In the genomic region with DNA sequence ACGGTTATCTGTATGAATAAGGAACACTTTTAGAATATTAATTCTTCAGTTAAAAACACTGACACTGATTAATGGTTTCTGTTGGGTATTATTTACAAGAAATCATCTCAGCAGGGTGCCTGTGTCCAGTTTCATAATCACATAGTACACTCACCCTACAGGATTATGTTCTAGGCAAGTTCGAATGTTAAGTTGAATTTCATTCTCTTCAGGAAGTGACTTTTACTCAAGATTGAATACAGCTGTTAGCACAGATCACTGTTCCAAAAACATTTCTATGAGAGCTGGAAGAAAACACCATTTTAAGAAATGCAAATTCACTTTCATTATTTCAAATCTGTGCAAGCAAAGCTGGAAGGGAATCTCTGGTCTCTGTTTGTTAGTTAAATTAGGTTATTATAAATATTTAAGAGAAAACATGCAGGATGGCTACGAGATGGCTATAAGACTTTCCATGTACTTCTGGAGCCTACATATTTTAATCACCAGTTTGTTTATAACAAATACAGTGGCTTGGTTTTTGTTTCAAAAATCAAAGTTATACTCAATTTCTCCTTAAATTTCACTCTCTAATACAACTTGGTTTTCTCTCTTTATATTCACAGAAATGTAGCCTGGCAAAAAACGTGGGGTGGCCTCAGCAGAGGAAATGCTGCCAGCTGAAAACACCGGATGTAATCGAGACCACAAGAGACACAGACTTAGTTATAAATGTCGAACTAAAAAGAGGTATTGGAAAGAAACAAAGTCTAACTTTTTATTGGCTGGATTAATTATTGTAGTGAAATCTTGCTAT, we compare ENCODE assay signal across 8 cellular contexts.
DNase-seq lines count a peak whose midpoint lies in the region; ATAC-seq and TF ChIP-seq lines count a peak whose summit lies in the region.

No MANE protein-coding gene starts in this region.

- intact Hi-C loops in ascending aorta (cut with DNase I) = loop anchor here (5.0 kb wide), 3 partner anchors 64 to 539 kb away; partner anchors contain the start of gene RBMS1
- intact Hi-C loops in vagina (cut with DNase I) = no loop called here

- peak overlapping the region; percentile 77 to 89 for H3K27ac ChIP-seq in ascending aorta
- peak overlapping the region; percentile 68 for H3K27ac ChIP-seq in vagina

- H3K36me3 ChIP-seq in ascending aorta = no peaks in the 10 kb centered on the region
- no peaks in the 10 kb centered on the region for H3K36me3 ChIP-seq in vagina

- no peaks in the 10 kb centered on the region for H3K9me3 Mint-ChIP-seq in memory B cell

- H3K4me3 ChIP-seq in ascending aorta (peak overlapping the region; percentile 21 to 55), vagina (peak overlapping the region; percentile 17)

- H3K9me3 ChIP-seq in ascending aorta (peaks cover 0 to 7% of the 10 kb centered on the region in 2 donors), vagina (no peaks in the 10 kb centered on the region)

- DNase-seq in RPMI7951 (ENCODE audit: low read depth) = peak; percentile 80
- DNase-seq in ascending aorta (ENCODE audit: low spot score in 2 of 2) = no peak
- no peak for DNase-seq in memory B cell (ENCODE audit: low spot score in 2 of 2)
- no peak for DNase-seq in vagina (ENCODE audit: extremely low spot score in 2 of 2)
- DNase-seq in kidney tubule cell (ENCODE audit: low spot score) = no peak
- DNase-seq in NCI-H2029 (lab: John Stamatoyannopoulos, UW) = no peak

- ATAC-seq in GM18505 (IDR thresholded peaks at IDR 0.05; ENCODE audit: unreplicated experiment) (peak; percentile 68), HG02763 (IDR thresholded peaks at IDR 0.05; ENCODE audit: unreplicated experiment) (peak; percentile 59), memory B cell (ENCODE audit: low read depth) (peak; percentile 71)

- peak overlapping the region; percentile 63 for H3K4me3 Mint-ChIP-seq in memory B cell

- H3K27me3 ChIP-seq in ascending aorta = no peaks in the 10 kb centered on the region
- H3K27me3 ChIP-seq in vagina = no peaks in the 10 kb centered on the region

- no peaks in the 10 kb centered on the region for H3K36me3 Mint-ChIP-seq in memory B cell

- TF ChIP-seq POLR2A in GM18505 (IDR thresholded peaks at IDR 0.05; ENCODE audit: borderline replicate concordance, extremely low read depth, insufficient read depth, insufficient read length) (no peak), vagina (IDR thresholded peaks at IDR 0.05) (no peak)

- no peak for TF ChIP-seq CTCF in ascending aorta (IDR thresholded peaks at IDR 0.05)
- no peak for TF ChIP-seq CTCF in vagina (IDR thresholded peaks at IDR 0.05)

- H3K4me1 Mint-ChIP-seq in memory B cell = peaks cover 22% of the 10 kb centered on the region

- peaks cover 6% of the 10 kb centered on the region for H3K27me3 Mint-ChIP-seq in memory B cell

- no peak overlapping the region for H3K27ac Mint-ChIP-seq in memory B cell

- peaks cover 3 to 18% of the 10 kb centered on the region in 2 donors for H3K4me1 ChIP-seq in ascending aorta
- H3K4me1 ChIP-seq in vagina = peaks cover 33% of the 10 kb centered on the region
